ENCODE assay signal across 27 cellular contexts in genomic region chr12:52067081-52067374, GRCh38. TPM values are rescaled to one million over a fixed set of nuclear protein-coding genes. Genes with fewer than 3 reads are reported as not detected.
"Had no signal": no experiment of that assay in that cellular context is flagged by ENCODE, and none has a peak within 500 bp of the region (broad histone marks: within the 10 kb centered on the region; RNA-seq: fewer than 3 reads in every experiment).

No MANE protein-coding gene starts in this region.

- H3K4me3 ChIP-seq: body of pancreas, colonic mucosa, esophagus squamous epithelium, left lung, lower lobe of right lung, mucosa of descending colon, spleen, upper lobe of left lung, vagina had no signal

- H3K9me3 ChIP-seq: body of pancreas, colonic mucosa, esophagus squamous epithelium, left lung, lower lobe of right lung, mucosa of descending colon, spleen, upper lobe of left lung, vagina had no signal

- H3K27ac ChIP-seq: body of pancreas, colonic mucosa, epithelial cell of prostate, esophagus squamous epithelium, left lung, lower lobe of right lung, spleen, upper lobe of left lung, vagina, WERI-Rb-1 had no signal

- H3K27ac Mint-ChIP-seq: activated CD4-positive, alpha-beta memory T cell treated with anti-CD3 and anti-CD28 coated beads, Interleukin-2, amount 10 ng/mL, durations not matched to agents 7 days and 5 days; activated CD4-positive, alpha-beta T cell treated with anti-CD3 and anti-CD28 coated beads, Interleukin-2, amount 10 ng/mL, durations not matched to agents 7 days and 5 days; activated T-cell treated with anti-CD3 and anti-CD28 coated beads, Interleukin-2, amount 50 U/mL, for 24 hours; stimulated activated naive CD8-positive, alpha-beta T cell treated with anti-CD3 and anti-CD28 coated beads, Interleukin-15, Interleukin-2, amounts not matched to agents 100 ng/mL and 50 ng/mL, for 24 hours had no signal

- H3K27me3 ChIP-seq: body of pancreas, colonic mucosa, esophagus squamous epithelium, spleen, upper lobe of left lung, vagina had no signal

- H3K9me3 Mint-ChIP-seq: activated CD4-positive, alpha-beta memory T cell treated with anti-CD3 and anti-CD28 coated beads, Interleukin-2, amount 10 ng/mL, durations not matched to agents 7 days and 5 days; activated CD4-positive, alpha-beta T cell treated with anti-CD3 and anti-CD28 coated beads, Interleukin-2, amount 10 ng/mL, durations not matched to agents 7 days and 5 days; activated T-cell treated with anti-CD3 and anti-CD28 coated beads, Interleukin-2, amount 50 U/mL, for 24 hours; stimulated activated naive CD8-positive, alpha-beta T cell treated with anti-CD3 and anti-CD28 coated beads, Interleukin-15, Interleukin-2, amounts not matched to agents 100 ng/mL and 50 ng/mL, for 24 hours had no signal

- H3K27me3 Mint-ChIP-seq: activated T-cell treated with anti-CD3 and anti-CD28 coated beads, Interleukin-2, amount 50 U/mL, for 24 hours; stimulated activated naive CD8-positive, alpha-beta T cell treated with anti-CD3 and anti-CD28 coated beads, Interleukin-15, Interleukin-2, amounts not matched to agents 100 ng/mL and 50 ng/mL, for 24 hours had no signal

- ATAC-seq: body of pancreas, left lung, lower lobe of right lung, mucosa of descending colon, right cardiac atrium had no signal

- DNase-seq: activated CD4-positive, alpha-beta memory T cell treated with anti-CD3 and anti-CD28 coated beads, Interleukin-2, amount 10 ng/mL, durations not matched to agents 7 days and 5 days; activated CD4-positive, alpha-beta T cell treated with anti-CD3 and anti-CD28 coated beads, Interleukin-2, amount 10 ng/mL, durations not matched to agents 7 days and 5 days; activated CD8-positive, alpha-beta memory T cell treated with anti-CD3 and anti-CD28 coated beads, Interleukin-2, amount 50 U/mL, for 48 hours; activated gamma-delta T cell treated with Interleukin-2 at 50 U/mL for 16 hours; activated naive CD4-positive, alpha-beta T cell treated with anti-CD3 and anti-CD28 coated beads, Interleukin-2, amount 50 U/mL, for 16 hours; activated T-cell treated with anti-CD3 and anti-CD28 coated beads, Interleukin-2, amount 50 U/mL, for 24 hours; anterior cingulate cortex; body of pancreas; colonic mucosa; effector CD8-positive, alpha-beta T cell; esophagus squamous epithelium; left lung; lower lobe of right lung; mucosa of descending colon; occipital lobe; right cardiac atrium; spleen; T-helper 1 cell; upper lobe of left lung; WERI-Rb-1 had no signal

- H3K36me3 ChIP-seq: colonic mucosa, left lung, upper lobe of left lung, vagina had no signal

- H3K4me3 Mint-ChIP-seq: activated CD4-positive, alpha-beta memory T cell treated with anti-CD3 and anti-CD28 coated beads, Interleukin-2, amount 10 ng/mL, durations not matched to agents 7 days and 5 days; activated CD4-positive, alpha-beta T cell treated with anti-CD3 and anti-CD28 coated beads, Interleukin-2, amount 10 ng/mL, durations not matched to agents 7 days and 5 days; activated T-cell treated with anti-CD3 and anti-CD28 coated beads, Interleukin-2, amount 50 U/mL, for 24 hours; stimulated activated naive CD8-positive, alpha-beta T cell treated with anti-CD3 and anti-CD28 coated beads, Interleukin-15, Interleukin-2, amounts not matched to agents 100 ng/mL and 50 ng/mL, for 24 hours had no signal

RNA-seq across cellular contexts. Expression of gene SMIM41, which starts 12.5 kb away (rescaled TPM):
- total RNA-seq: activated CD4-positive, alpha-beta memory T cell treated with anti-CD3 and anti-CD28 coated beads, Interleukin-2, amount 10 ng/mL, durations not matched to agents 7 days and 5 days; activated CD4-positive, alpha-beta T cell treated with anti-CD3 and anti-CD28 coated beads, Interleukin-2, amount 10 ng/mL, durations not matched to agents 7 days and 5 days; frontal cortex; myocyte; occipital lobe; subcutaneous adipose tissue had no signal
- polyA plus RNA-seq: neural cell had no signal
